In the genomic region with DNA sequence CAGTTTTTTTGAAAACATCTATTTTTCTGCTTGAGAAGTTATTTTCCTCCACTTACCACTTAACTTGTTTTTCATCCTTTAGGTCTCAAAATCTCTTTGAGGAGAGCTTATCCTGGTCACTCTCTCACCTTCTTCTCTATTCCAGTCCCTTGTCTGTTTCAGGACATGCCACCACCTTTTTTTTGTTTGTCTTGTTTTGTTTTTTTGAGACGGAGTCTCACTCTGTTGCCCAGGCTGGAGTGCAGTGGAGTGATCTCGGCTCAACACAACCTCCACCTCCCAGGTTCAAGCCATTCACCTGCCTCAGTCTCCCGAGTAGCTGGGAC, we compare ENCODE assay signal across 14 cellular contexts. TPM values are rescaled to one million over a fixed set of nuclear protein-coding genes. Genes with fewer than 3 reads are reported as not detected.
DNase-seq lines count a peak whose midpoint lies in the region; ATAC-seq and TF ChIP-seq lines count a peak whose summit lies in the region.
"Had no signal": no experiment of that assay in that cellular context is flagged by ENCODE, and none has a peak within 500 bp of the region (broad histone marks: within the 10 kb centered on the region; RNA-seq: fewer than 3 reads in every experiment).

No MANE protein-coding gene starts in this region.

- no peaks in the 10 kb centered on the region for H3K9me3 Mint-ChIP-seq in Caco-2 (ENCODE audit: unreplicated experiment)
- H3K9me3 Mint-ChIP-seq: activated naive CD4-positive, alpha-beta T cell treated with anti-CD3 and anti-CD28 coated beads, Interleukin-2, amount 50 U/mL, for 24 hours; activated T-cell treated with anti-CD3 and anti-CD28 coated beads, Interleukin-2, amount 50 U/mL, for 4 hours; CD8-positive, alpha-beta T cell had no signal

- intact Hi-C loops in Caco-2 (cut with micrococcal nuclease; ENCODE audit: unreplicated experiment) (no loop called here), esophagus squamous epithelium (cut with DNase I) (no loop called here), gastrocnemius medialis (cut with DNase I; ENCODE audit: low total_unique reads) (loop anchor here (10.0 kb wide), 1 partner anchor 559 kb away; no protein-coding TSS in a partner anchor)

- CTCF ChIA-PET in Caco-2 (lab: Charles Lee): interaction anchor here (1.0 kb wide), 1 partner anchor 76 kb away, joined by 6 read pairs; no protein-coding TSS in a partner anchor
- CTCF ChIA-PET in RWPE1 (lab: Yijun Ruan, JAX): interaction anchor here (1.3 kb wide), 1 partner anchor 76 kb away, joined by 5 read pairs; no protein-coding TSS in a partner anchor

- peak overlapping the region; percentile 46 for H3K4me3 Mint-ChIP-seq in Caco-2 (ENCODE audit: unreplicated experiment)
- H3K4me3 Mint-ChIP-seq: activated naive CD4-positive, alpha-beta T cell treated with anti-CD3 and anti-CD28 coated beads, Interleukin-2, amount 50 U/mL, for 24 hours; activated T-cell treated with anti-CD3 and anti-CD28 coated beads, Interleukin-2, amount 50 U/mL, for 4 hours; CD8-positive, alpha-beta T cell had no signal

- peaks cover 33% of the 10 kb centered on the region for H3K36me3 Mint-ChIP-seq in Caco-2 (ENCODE audit: insufficient read depth, unreplicated experiment)
- H3K36me3 Mint-ChIP-seq: activated naive CD4-positive, alpha-beta T cell treated with anti-CD3 and anti-CD28 coated beads, Interleukin-2, amount 50 U/mL, for 24 hours had no signal

- TF ChIP-seq POLR2A in esophagus squamous epithelium (IDR thresholded peaks at IDR 0.05): no peak
- no peak for TF ChIP-seq POLR2A in gastrocnemius medialis (IDR thresholded peaks at IDR 0.05)

- no peaks in the 10 kb centered on the region for H3K36me3 ChIP-seq in Caco-2 (ENCODE audit: control insufficient read depth, insufficient read depth, low read length)
- H3K36me3 ChIP-seq in esophagus squamous epithelium: no peaks in the 10 kb centered on the region
- H3K36me3 ChIP-seq in gastrocnemius medialis: no peaks in the 10 kb centered on the region
- peaks cover 3% of the 10 kb centered on the region for H3K36me3 ChIP-seq in brain microvascular endothelial cell (replicated peaks)

- POLR2A ChIA-PET in Caco-2 (lab: Charles Lee): no interaction called here
- POLR2A ChIA-PET in RWPE1 (lab: Yijun Ruan, JAX; ENCODE audit: low non-redundant PET): interaction anchor here (0.5 kb wide), 1 partner anchor 62 kb away, joined by 3 read pairs; no protein-coding TSS in a partner anchor

- H3K27ac ChIP-seq in RWPE1 (peak overlapping the region; percentile 99), esophagus squamous epithelium (peak overlapping the region; percentile 84 to 90 (median 86)), gastrocnemius medialis (peak overlapping the region in 3 of 4 donors; percentile 43 to 69 (median 53)), brain microvascular endothelial cell (no peak overlapping the region)

- H3K27me3 ChIP-seq in Caco-2 (replicated peaks; ENCODE audit: control insufficient read depth, insufficient read depth, low read length) (no peaks in the 10 kb centered on the region), esophagus squamous epithelium (no peaks in the 10 kb centered on the region), gastrocnemius medialis (no peaks in the 10 kb centered on the region), brain microvascular endothelial cell (replicated peaks) (no peaks in the 10 kb centered on the region)

- H3K9me3 ChIP-seq in Caco-2 (no peaks in the 10 kb centered on the region), esophagus squamous epithelium (no peaks in the 10 kb centered on the region), gastrocnemius medialis (no peaks in the 10 kb centered on the region)

- WGBS in esophagus squamous epithelium, 2 donors: 42 to 46% methylated on average over 3 of the region's 3 CpGs

- in situ Hi-C loops in gastrocnemius medialis (cut with MboI; ENCODE audit: low sequenced_read_pairs in 4 of 4) (loop anchor here in 2 of 4 donors (10.0 to 25.0 kb wide), 2 partner anchors 59 to 472 kb away; a partner anchor contains a TSS), brain microvascular endothelial cell (cut with HindIII; ENCODE audit: low pct_ligation_motif_present, low sequenced_read_pairs) (no loop called here)

- peak overlapping the region; percentile 94 for H3K27ac Mint-ChIP-seq in Caco-2 (ENCODE audit: unreplicated experiment)
- H3K27ac Mint-ChIP-seq: activated naive CD4-positive, alpha-beta T cell treated with anti-CD3 and anti-CD28 coated beads, Interleukin-2, amount 50 U/mL, for 24 hours; CD8-positive, alpha-beta T cell had no signal

- H3K27me3 Mint-ChIP-seq in Caco-2 (ENCODE audit: insufficient read depth, unreplicated experiment): no peaks in the 10 kb centered on the region
- H3K27me3 Mint-ChIP-seq: activated naive CD4-positive, alpha-beta T cell treated with anti-CD3 and anti-CD28 coated beads, Interleukin-2, amount 50 U/mL, for 24 hours had no signal

- no TSS peak for BruUV-seq in Caco-2 (replicated peaks; lab: Mats Ljungman, UMichigan)

- no peak for DNase-seq in Caco-2
- DNase-seq in RWPE1 (ENCODE audit: low spot score): no peak
- DNase-seq in esophagus squamous epithelium (lab: John Stamatoyannopoulos, UW): no peak
- no peak for DNase-seq in gastrocnemius medialis
- DNase-seq in brain microvascular endothelial cell: no peak
- DNase-seq in activated CD4-positive, alpha-beta T cell treated with anti-CD3 and anti-CD28 coated beads, Interleukin-2, amount 50 U/mL, for 48 hours: no peak
- DNase-seq: activated CD4-positive, alpha-beta T cell treated with anti-CD3 and anti-CD28 coated beads, Interleukin-2, amount 50 U/mL, for 4 hours; activated T-cell treated with anti-CD3 and anti-CD28 coated beads, Interleukin-2, amount 50 U/mL, for 4 hours; CD8-positive, alpha-beta T cell; NCI-H226; posterior cingulate gyrus had no signal

- TF ChIP-seq CTCF in Caco-2 (IDR thresholded peaks at IDR 0.05; ENCODE audit: insufficient read depth in 1 of 2, low read depth in 1 of 2, low read length in 1 of 2, severe bottlenecking in 1 of 2, unreplicated experiment in 1 of 2) (no peak), RWPE1 (conservative IDR thresholded peaks at IDR 0.05; ENCODE audit: low read depth) (no peak), esophagus squamous epithelium (IDR thresholded peaks at IDR 0.05) (no peak), gastrocnemius medialis (IDR thresholded peaks at IDR 0.05 in 4 of 5, conservative IDR thresholded peaks at IDR 0.05 in 1 of 5) (no peak), brain microvascular endothelial cell (IDR thresholded peaks at IDR 0.05; ENCODE audit: low read depth, low read length, missing control alignments) (no peak)

- H3K4me1 Mint-ChIP-seq in Caco-2 (ENCODE audit: low read depth, unreplicated experiment): peaks cover 25% of the 10 kb centered on the region

- H3K4me3 ChIP-seq in Caco-2 (ENCODE audit: low read depth, low read length) (no peak overlapping the region), esophagus squamous epithelium (no peak overlapping the region), gastrocnemius medialis (no peak overlapping the region), brain microvascular endothelial cell (ENCODE audit: low read depth, low read length) (no peak overlapping the region)

- H3K4me1 ChIP-seq in Caco-2 (peaks cover 36% of the 10 kb centered on the region), esophagus squamous epithelium (peaks cover 6 to 59% (median 11%) of the 10 kb centered on the region in 3 donors), gastrocnemius medialis (peaks cover 11 to 14% of the 10 kb centered on the region in 2 donors)

- ATAC-seq in gastrocnemius medialis: no peak
- ATAC-seq in HG03097 (IDR thresholded peaks at IDR 0.05; ENCODE audit: low FRiP score, unreplicated experiment): no peak
- ATAC-seq in HG02759 (IDR thresholded peaks at IDR 0.05; ENCODE audit: unreplicated experiment): no peak
- ATAC-seq: activated T-cell treated with anti-CD3 and anti-CD28 coated beads, Interleukin-2, amount 50 U/mL, for 4 hours; CD8-positive, alpha-beta T cell had no signal

RNA-seq across cellular contexts. Expression of a gene that starts 4.6 kb away (rescaled TPM):
- 33.7 and 34.3 TPM in 2 replicates for total RNA-seq in Caco-2 (2022)
- total RNA-seq in esophagus squamous epithelium: 10 to 100 TPM; 31.7 to 49.2 (median 43.1) TPM
- total RNA-seq in gastrocnemius medialis: 100 to 1,000 TPM; 162 to 310 (median 231) TPM

RNA-seq across cellular contexts. Expression of a gene that starts 5.4 kb away (rescaled TPM):
- total RNA-seq in Caco-2 (2022): 139 and 147 TPM in 2 replicates
- 100 to 1,000 TPM in 2 of 4 donors, 10 to 100 TPM in 2; 80.9 to 123 (median 99.6) TPM for total RNA-seq in esophagus squamous epithelium
- 100 to 1,000 TPM; 243 to 279 (median 250) TPM for total RNA-seq in gastrocnemius medialis
